In the genomic region with DNA sequence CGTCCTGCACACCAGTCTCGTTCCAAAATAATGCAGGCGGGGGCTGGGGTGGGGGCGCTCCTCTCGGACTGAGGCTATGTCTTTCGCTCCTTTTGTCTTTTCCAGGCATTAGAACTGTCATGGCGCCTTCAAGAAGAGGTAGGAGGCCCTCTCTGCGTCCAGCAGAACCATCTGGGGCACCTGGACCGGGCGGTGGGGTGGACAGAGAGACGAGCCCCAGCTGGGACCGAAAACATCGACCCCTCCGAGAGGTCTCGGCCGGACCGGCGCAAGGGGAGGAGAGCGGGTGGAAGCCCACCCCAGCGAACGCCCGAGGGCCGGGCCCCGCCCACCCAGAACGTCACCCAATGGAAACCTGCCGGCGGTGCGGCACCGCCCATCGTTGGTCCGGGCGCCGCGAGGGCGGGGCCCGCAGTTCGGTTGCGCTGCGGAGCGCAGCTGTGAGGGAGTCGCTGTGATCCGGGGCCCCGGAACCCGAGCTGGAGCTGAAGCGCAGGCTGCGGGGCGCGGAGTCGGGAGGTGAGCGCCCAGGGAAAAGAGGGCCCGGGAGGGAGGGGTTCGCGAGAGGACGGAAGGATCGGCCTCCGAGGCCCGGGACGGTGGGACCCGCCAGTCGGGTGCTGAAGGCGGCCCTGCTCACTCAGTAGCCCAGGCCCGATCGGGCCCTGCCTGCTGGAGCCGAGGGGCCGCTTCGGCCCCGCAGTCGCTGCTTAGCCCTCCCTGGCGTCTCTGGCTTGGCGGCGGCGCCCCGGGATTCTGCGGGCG, we compare ENCODE assay signal across 1 cellular context.
TF ChIP-seq lines count a peak whose summit lies in the region.

NRBP1 (plus strand) TSS at position 419 of the 765 bp plus-strand sequence. CDS start 4,643 bp downstream, outside the sequence.

TF ChIP-seq in HepG2, 621 proteins besides CTCF, POLR2A, EP300 and RAD21 (continued from another document and continues in another):
- TF ChIP-seq, protein P1, sequence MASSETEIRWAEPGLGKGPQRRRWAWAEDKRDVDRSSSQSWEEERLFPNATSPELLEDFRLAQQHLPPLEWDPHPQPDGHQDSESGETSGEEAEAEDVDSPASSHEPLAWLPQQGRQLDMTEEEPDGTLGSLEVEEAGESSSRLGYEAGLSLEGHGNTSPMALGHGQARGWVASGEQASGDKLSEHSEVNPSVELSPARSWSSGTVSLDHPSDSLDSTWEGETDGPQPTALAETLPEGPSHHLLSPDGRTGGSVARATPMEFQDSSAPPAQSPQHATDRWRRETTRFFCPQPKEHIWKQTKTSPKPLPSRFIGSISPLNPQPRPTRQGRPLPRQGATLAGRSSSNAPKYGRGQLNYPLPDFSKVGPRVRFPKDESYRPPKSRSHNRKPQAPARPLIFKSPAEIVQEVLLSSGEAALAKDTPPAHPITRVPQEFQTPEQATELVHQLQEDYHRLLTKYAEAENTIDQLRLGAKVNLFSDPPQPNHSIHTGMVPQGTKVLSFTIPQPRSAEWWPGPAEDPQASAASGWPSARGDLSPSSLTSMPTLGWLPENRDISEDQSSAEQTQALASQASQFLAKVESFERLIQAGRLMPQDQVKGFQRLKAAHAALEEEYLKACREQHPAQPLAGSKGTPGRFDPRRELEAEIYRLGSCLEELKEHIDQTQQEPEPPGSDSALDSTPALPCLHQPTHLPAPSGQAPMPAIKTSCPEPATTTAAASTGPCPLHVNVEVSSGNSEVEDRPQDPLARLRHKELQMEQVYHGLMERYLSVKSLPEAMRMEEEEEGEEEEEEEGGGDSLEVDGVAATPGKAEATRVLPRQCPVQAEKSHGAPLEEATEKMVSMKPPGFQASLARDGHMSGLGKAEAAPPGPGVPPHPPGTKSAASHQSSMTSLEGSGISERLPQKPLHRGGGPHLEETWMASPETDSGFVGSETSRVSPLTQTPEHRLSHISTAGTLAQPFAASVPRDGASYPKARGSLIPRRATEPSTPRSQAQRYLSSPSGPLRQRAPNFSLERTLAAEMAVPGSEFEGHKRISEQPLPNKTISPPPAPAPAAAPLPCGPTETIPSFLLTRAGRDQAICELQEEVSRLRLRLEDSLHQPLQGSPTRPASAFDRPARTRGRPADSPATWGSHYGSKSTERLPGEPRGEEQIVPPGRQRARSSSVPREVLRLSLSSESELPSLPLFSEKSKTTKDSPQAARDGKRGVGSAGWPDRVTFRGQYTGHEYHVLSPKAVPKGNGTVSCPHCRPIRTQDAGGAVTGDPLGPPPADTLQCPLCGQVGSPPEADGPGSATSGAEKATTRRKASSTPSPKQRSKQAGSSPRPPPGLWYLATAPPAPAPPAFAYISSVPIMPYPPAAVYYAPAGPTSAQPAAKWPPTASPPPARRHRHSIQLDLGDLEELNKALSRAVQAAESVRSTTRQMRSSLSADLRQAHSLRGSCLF (CRISPR knock-in tag; IDR thresholded peaks at IDR 0.05; ENCODE audit: borderline replicate concordance) = no peak
- TF ChIP-seq LRRFIP1 (CRISPR knock-in tag; conservative IDR thresholded peaks at IDR 0.05) (no peak), ZNF264 (CRISPR knock-in tag; IDR thresholded peaks at IDR 0.05) (peak; percentile 34; the same call in 1 of the 2 replicates), ZFX (CRISPR knock-in tag; IDR thresholded peaks at IDR 0.05; ENCODE audit: low read depth) (peak; percentile 90), CAMTA2 (CRISPR knock-in tag; IDR thresholded peaks at IDR 0.05; ENCODE audit: borderline replicate concordance) (peak; percentile 77), SRSF4 (IDR thresholded peaks at IDR 0.05; ENCODE audit: low read depth, low read length, poor library complexity, severe bottlenecking) (peak; percentile 11), ZNF589 (CRISPR knock-in tag; conservative IDR thresholded peaks at IDR 0.05) (peak; percentile 77), PCBP2 (optimal IDR thresholded peaks at IDR 0.05; ENCODE audit: low read depth, low read length, poor library complexity, severe bottlenecking) (no peak), ZFP36L2 (CRISPR knock-in tag; IDR thresholded peaks at IDR 0.05) (no peak), ZNF547 (CRISPR knock-in tag; IDR thresholded peaks at IDR 0.05) (peak; percentile 79), EZH2 (conservative IDR thresholded peaks at IDR 0.05; ENCODE audit: low read depth, low read length) (no peak), IKZF4 (CRISPR knock-in tag; IDR thresholded peaks at IDR 0.05; ENCODE audit: borderline replicate concordance, low read depth, not compliant biosample characterization) (peak; percentile 85), ARID2 (CRISPR knock-in tag; IDR thresholded peaks at IDR 0.05; ENCODE audit: borderline replicate concordance) (no peak), TOPORS (CRISPR knock-in tag; IDR thresholded peaks at IDR 0.05) (peak; percentile 42; the same call in 1 of the 2 replicates), ZNF619 (CRISPR knock-in tag; IDR thresholded peaks at IDR 0.05) (peak; percentile 38; the same call in 1 of the 2 replicates), CSRNP1 (CRISPR knock-in tag; IDR thresholded peaks at IDR 0.05) (no peak; the same call in 1 of the 2 replicates), RBM22 (optimal IDR thresholded peaks at IDR 0.05; ENCODE audit: low read length) (peak; percentile 91), SUZ12 (IDR thresholded peaks at IDR 0.05; ENCODE audit: low read depth, low read length) (no peak), ZNF878 (CRISPR knock-in tag; IDR thresholded peaks at IDR 0.05) (peak; percentile 71), GABPB1 (CRISPR knock-in tag; IDR thresholded peaks at IDR 0.05) (peak; percentile 82), SETDB1 (CRISPR knock-in tag; IDR thresholded peaks at IDR 0.05; ENCODE audit: borderline replicate concordance) (peak; percentile 81; the same call in 1 of the 2 replicates), ZNF883 (CRISPR knock-in tag; IDR thresholded peaks at IDR 0.05; ENCODE audit: not compliant biosample characterization) (peak; percentile 92), ZNF780A (CRISPR knock-in tag; IDR thresholded peaks at IDR 0.05) (no peak), ZZZ3 (CRISPR knock-in tag; IDR thresholded peaks at IDR 0.05; ENCODE audit: borderline replicate concordance) (no peak), ZNF556 (CRISPR knock-in tag; IDR thresholded peaks at IDR 0.05; ENCODE audit: borderline replicate concordance) (peak; percentile 23), MIER3 (CRISPR knock-in tag; IDR thresholded peaks at IDR 0.05; ENCODE audit: borderline replicate concordance) (no peak; the same call in 1 of the 2 replicates), NCOA2 (CRISPR knock-in tag; IDR thresholded peaks at IDR 0.05) (no peak; the same call in 1 of the 2 replicates), THAP11 (CRISPR knock-in tag; IDR thresholded peaks at IDR 0.05) (peak; percentile 74; the same call in 1 of the 2 replicates), REPIN1 (CRISPR knock-in tag; IDR thresholded peaks at IDR 0.05; ENCODE audit: borderline replicate concordance, low read depth) (peak; percentile 57), POLR2G (IDR thresholded peaks at IDR 0.05; ENCODE audit: low read depth, low read length) (peak; percentile 99), DPF2 (CRISPR knock-in tag; IDR thresholded peaks at IDR 0.05; ENCODE audit: borderline replicate concordance, low read depth) (no peak), ZNF550 (CRISPR knock-in tag; IDR thresholded peaks at IDR 0.05; ENCODE audit: borderline replicate concordance) (peak; percentile 86; the same call in 1 of the 2 replicates), ZNF672 (CRISPR knock-in tag; IDR thresholded peaks at IDR 0.05) (no peak), ZNF543 (CRISPR knock-in tag; IDR thresholded peaks at IDR 0.05) (0 out of 2 replicates have a peak, but pooled peaks have one; percentile 85)
- TF ChIP-seq, protein P2, sequence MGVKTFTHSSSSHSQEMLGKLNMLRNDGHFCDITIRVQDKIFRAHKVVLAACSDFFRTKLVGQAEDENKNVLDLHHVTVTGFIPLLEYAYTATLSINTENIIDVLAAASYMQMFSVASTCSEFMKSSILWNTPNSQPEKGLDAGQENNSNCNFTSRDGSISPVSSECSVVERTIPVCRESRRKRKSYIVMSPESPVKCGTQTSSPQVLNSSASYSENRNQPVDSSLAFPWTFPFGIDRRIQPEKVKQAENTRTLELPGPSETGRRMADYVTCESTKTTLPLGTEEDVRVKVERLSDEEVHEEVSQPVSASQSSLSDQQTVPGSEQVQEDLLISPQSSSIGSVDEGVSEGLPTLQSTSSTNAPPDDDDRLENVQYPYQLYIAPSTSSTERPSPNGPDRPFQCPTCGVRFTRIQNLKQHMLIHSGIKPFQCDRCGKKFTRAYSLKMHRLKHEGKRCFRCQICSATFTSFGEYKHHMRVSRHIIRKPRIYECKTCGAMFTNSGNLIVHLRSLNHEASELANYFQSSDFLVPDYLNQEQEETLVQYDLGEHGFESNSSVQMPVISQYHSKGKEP (CRISPR knock-in tag; IDR thresholded peaks at IDR 0.05) = no peak; the same call in 1 of the 2 replicates
- TF ChIP-seq, protein P3, sequence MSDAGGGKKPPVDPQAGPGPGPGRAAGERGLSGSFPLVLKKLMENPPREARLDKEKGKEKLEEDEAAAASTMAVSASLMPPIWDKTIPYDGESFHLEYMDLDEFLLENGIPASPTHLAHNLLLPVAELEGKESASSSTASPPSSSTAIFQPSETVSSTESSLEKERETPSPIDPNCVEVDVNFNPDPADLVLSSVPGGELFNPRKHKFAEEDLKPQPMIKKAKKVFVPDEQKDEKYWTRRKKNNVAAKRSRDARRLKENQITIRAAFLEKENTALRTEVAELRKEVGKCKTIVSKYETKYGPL (CRISPR knock-in tag; IDR thresholded peaks at IDR 0.05) = peak; percentile 73; the same call in 1 of the 2 replicates
- TF ChIP-seq, protein P4, sequence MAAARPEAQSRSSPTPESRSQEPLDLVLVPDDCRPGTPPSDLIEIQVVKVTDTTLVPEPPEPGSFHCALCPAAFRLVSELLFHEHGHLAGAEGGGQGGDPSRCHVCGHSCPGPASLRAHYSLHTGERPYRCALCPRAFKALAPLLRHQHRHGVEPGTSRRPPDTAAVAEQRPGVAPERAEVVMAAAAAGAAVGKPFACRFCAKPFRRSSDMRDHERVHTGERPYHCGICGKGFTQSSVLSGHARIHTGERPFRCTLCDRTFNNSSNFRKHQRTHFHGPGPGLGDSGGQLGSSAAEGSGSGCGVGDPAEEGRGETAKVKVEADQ (CRISPR knock-in tag; IDR thresholded peaks at IDR 0.05; ENCODE audit: borderline replicate concordance) = peak; percentile 27; the same call in 1 of the 2 replicates
- TF ChIP-seq, protein P5, sequence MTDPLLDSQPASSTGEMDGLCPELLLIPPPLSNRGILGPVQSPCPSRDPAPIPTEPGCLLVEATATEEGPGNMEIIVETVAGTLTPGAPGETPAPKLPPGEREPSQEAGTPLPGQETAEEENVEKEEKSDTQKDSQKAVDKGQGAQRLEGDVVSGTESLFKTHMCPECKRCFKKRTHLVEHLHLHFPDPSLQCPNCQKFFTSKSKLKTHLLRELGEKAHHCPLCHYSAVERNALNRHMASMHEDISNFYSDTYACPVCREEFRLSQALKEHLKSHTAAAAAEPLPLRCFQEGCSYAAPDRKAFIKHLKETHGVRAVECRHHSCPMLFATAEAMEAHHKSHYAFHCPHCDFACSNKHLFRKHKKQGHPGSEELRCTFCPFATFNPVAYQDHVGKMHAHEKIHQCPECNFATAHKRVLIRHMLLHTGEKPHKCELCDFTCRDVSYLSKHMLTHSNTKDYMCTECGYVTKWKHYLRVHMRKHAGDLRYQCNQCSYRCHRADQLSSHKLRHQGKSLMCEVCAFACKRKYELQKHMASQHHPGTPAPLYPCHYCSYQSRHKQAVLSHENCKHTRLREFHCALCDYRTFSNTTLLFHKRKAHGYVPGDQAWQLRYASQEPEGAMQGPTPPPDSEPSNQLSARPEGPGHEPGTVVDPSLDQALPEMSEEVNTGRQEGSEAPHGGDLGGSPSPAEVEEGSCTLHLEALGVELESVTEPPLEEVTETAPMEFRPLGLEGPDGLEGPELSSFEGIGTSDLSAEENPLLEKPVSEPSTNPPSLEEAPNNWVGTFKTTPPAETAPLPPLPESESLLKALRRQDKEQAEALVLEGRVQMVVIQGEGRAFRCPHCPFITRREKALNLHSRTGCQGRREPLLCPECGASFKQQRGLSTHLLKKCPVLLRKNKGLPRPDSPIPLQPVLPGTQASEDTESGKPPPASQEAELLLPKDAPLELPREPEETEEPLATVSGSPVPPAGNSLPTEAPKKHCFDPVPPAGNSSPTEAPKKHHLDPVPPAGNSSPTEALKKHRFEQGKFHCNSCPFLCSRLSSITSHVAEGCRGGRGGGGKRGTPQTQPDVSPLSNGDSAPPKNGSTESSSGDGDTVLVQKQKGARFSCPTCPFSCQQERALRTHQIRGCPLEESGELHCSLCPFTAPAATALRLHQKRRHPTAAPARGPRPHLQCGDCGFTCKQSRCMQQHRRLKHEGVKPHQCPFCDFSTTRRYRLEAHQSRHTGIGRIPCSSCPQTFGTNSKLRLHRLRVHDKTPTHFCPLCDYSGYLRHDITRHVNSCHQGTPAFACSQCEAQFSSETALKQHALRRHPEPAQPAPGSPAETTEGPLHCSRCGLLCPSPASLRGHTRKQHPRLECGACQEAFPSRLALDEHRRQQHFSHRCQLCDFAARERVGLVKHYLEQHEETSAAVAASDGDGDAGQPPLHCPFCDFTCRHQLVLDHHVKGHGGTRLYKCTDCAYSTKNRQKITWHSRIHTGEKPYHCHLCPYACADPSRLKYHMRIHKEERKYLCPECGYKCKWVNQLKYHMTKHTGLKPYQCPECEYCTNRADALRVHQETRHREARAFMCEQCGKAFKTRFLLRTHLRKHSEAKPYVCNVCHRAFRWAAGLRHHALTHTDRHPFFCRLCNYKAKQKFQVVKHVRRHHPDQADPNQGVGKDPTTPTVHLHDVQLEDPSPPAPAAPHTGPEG (CRISPR knock-in tag; IDR thresholded peaks at IDR 0.05) = no peak
